8 cellular contexts compared by ENCODE assay signal in genomic region chr6:79466222-79466834, GRCh38.
A peak's percentile ranks its signal among the peaks of the same experiment; 100 is the strongest.
DNase-seq lines count a peak whose midpoint lies in the region; ATAC-seq and TF ChIP-seq lines count a peak whose summit lies in the region.

No MANE protein-coding gene starts in this region.

- H3K27me3 Mint-ChIP-seq in chondrocyte (ENCODE audit: low read depth), result no peaks in the 10 kb centered on the region

- no peaks in the 10 kb centered on the region for H3F3A ChIP-seq in neural cell (ENCODE audit: insufficient read depth, low read length, poor library complexity, severe bottlenecking)

- no peak for TF ChIP-seq EP300 in neural cell (conservative IDR thresholded peaks at IDR 0.05; ENCODE audit: poor library complexity, severe bottlenecking)

- H3K4me3 Mint-ChIP-seq in chondrocyte (ENCODE audit: unreplicated experiment), result no peak overlapping the region

- H3K4me3 ChIP-seq in cardiac muscle cell (no peak overlapping the region), neural cell (ENCODE audit: low read length) (no peak overlapping the region)

- no peak for ATAC-seq in esophagus mucosa

- H3K9me3 ChIP-seq in cardiac muscle cell (ENCODE audit: low read depth) (no peaks in the 10 kb centered on the region), neural cell (ENCODE audit: low read length) (no peaks in the 10 kb centered on the region)

- no peaks in the 10 kb centered on the region for H3K9me2 ChIP-seq in neural cell (ENCODE audit: insufficient read depth, low read length)

- no peaks in the 10 kb centered on the region for H3K9me3 Mint-ChIP-seq in chondrocyte (ENCODE audit: low read depth)

- H3K4me1 Mint-ChIP-seq in chondrocyte (ENCODE audit: low read depth), result no peaks in the 10 kb centered on the region

- no peaks in the 10 kb centered on the region for H3K36me3 Mint-ChIP-seq in chondrocyte (ENCODE audit: low read depth)

- H3K27me3 ChIP-seq in cardiac muscle cell (no peaks in the 10 kb centered on the region), neural cell (ENCODE audit: insufficient read depth, low read depth, low read length) (no peaks in the 10 kb centered on the region)

- H3K9ac ChIP-seq in neural cell (ENCODE audit: low read length), result no peak overlapping the region

- no peak overlapping the region for H2AFZ ChIP-seq in neural cell (ENCODE audit: low read depth, low read length)

- no peak overlapping the region for H3K4me2 ChIP-seq in neural cell (ENCODE audit: low read length)

- peaks cover 5% of the 10 kb centered on the region for H3K4me1 ChIP-seq in cardiac muscle cell (ENCODE audit: low read depth)

- intact Hi-C loops in cardiac septum (cut with DNase I), result no loop called here

- peak; percentile 85 for TF ChIP-seq RAD21 in neural cell (conservative IDR thresholded peaks at IDR 0.05)

- H3K27ac ChIP-seq in cardiac muscle cell (no peak overlapping the region), neural cell (ENCODE audit: low read length) (no peak overlapping the region)

- no peaks in the 10 kb centered on the region for H3K36me3 ChIP-seq in cardiac muscle cell
- H3K36me3 ChIP-seq in neural cell (ENCODE audit: insufficient read depth, low read length), result no peaks in the 10 kb centered on the region

- no peaks in the 10 kb centered on the region for H4K20me1 ChIP-seq in neural cell (ENCODE audit: insufficient read depth)

- H3K27ac Mint-ChIP-seq in chondrocyte (ENCODE audit: unreplicated experiment), result no peak overlapping the region

- H3K79me2 ChIP-seq in neural cell (replicated peaks; ENCODE audit: insufficient read depth, low read length), result no peaks in the 10 kb centered on the region

- peak; percentile 59 for TF ChIP-seq CTCF in cardiac muscle cell (IDR thresholded peaks at IDR 0.05; ENCODE audit: low read depth, low read length)
- peak; percentile 90 for TF ChIP-seq CTCF in chondrocyte (IDR thresholded peaks at IDR 0.05)
- peak; percentile 78 for TF ChIP-seq CTCF in neural cell (IDR thresholded peaks at IDR 0.05; ENCODE audit: poor library complexity, severe bottlenecking)

- DNase-seq in cardiac muscle cell (ENCODE audit: low read depth in 1 of 2, low spot score in 1 of 2), result peak in 1 of 2 donors; percentile 59
- no peak for DNase-seq in cardiac septum (ENCODE audit: low spot score)
- peak; percentile 35 for DNase-seq in NCI-H2029 treated with DMSO at 0.1 percent for 48 hours (lab: John Stamatoyannopoulos, UW)
- no peak for DNase-seq in chondrocyte (ENCODE audit: low spot score)
- DNase-seq in germinal center (ENCODE audit: low spot score), result no peak
- DNase-seq in HK-2 (ENCODE audit: unreplicated experiment), result no peak

TF ChIP-seq in neural cell, 6 proteins besides CTCF, POLR2A, EP300 and RAD21:
- TF ChIP-seq EZH2 (IDR thresholded peaks at IDR 0.05; ENCODE audit: borderline replicate concordance, insufficient read depth, low read length, poor library complexity, severe bottlenecking), result no peak
- TF ChIP-seq MXI1 (conservative IDR thresholded peaks at IDR 0.05; ENCODE audit: poor library complexity, severe bottlenecking), result no peak
- no peak for TF ChIP-seq TAF1 (IDR thresholded peaks at IDR 0.05; ENCODE audit: low read depth)
- peak; percentile 81 for TF ChIP-seq SMC3 (conservative IDR thresholded peaks at IDR 0.05; ENCODE audit: poor library complexity)
- TF ChIP-seq POLR2AphosphoS5 (IDR thresholded peaks at IDR 0.05), result no peak
